Comparison of ENCODE assay signal across 20 cellular contexts in the genomic region with DNA sequence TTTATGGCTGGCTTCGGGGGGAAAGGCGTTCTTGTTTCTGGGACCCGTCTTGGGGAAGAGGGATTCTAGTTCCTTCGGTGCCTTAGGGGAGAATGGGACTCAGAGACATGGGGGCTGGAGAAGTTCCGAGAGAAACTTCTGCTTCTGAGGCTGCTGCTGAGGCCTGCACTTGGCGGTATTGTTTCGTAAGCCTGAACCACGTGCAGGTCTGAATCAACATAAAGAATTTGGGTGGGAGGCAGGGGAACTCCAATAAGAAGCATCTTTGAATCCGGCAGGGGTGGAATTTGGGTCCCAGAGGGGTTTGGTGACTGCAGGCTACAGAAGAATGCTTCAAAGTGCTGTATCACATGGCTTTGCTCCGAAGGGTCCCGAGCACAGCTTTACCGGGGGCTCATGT. TPM values are rescaled to one million over a fixed set of nuclear protein-coding genes. Genes with fewer than 3 reads are reported as not detected.
A peak's percentile ranks its signal among the peaks of the same experiment; 100 is the strongest.
DNase-seq lines count a peak whose midpoint lies in the region; ATAC-seq and TF ChIP-seq lines count a peak whose summit lies in the region.
"Had no signal": no experiment of that assay in that cellular context is flagged by ENCODE, and none has a peak within 500 bp of the region (broad histone marks: within the 10 kb centered on the region; RNA-seq: fewer than 3 reads in every experiment).

No MANE protein-coding gene starts in this region.

- no peak for ATAC-seq in T-helper 17 cell
- ATAC-seq: CD8-positive, alpha-beta T cell had no signal

- peaks cover 20% of the 10 kb centered on the region for H3K27me3 Mint-ChIP-seq in T-helper 17 cell
- H3K27me3 Mint-ChIP-seq: dendritic cell treated with granulocyte-macrophage colony-stimulating factor and Interleukin-4, amounts not matched to agents 40 ng/mL and 50 ng/mL, for 4 days had no signal

- H3K36me3 ChIP-seq in sigmoid colon = no peaks in the 10 kb centered on the region

- DNase-seq in CD1c-positive myeloid dendritic cell (ENCODE audit: extremely low spot score) = peak; percentile 80
- peak; percentile 54 to 67 for DNase-seq in NOMO-1 (lab: John Stamatoyannopoulos, UW; ENCODE audit: unreplicated experiment in 2 of 2)
- DNase-seq in fibroblast of peridontal ligament (ENCODE audit: extremely low read depth) = peak; percentile 25
- no peak for DNase-seq in sigmoid colon
- no peak for DNase-seq in T-helper 17 cell
- DNase-seq in C1 segment of cervical spinal cord (lab: John Stamatoyannopoulos, UW) = no peak
- DNase-seq in NCI-H2171 treated with DMSO at 0.1 percent for 48 hours (lab: John Stamatoyannopoulos, UW) = no peak
- DNase-seq in lower leg skin (ENCODE audit: low spot score in 2 of 2) = no peak
- DNase-seq: activated CD4-positive, alpha-beta memory T cell treated with anti-CD3 and anti-CD28 coated beads for 36 hours; amniotic stem cell; CD8-positive, alpha-beta T cell; DMS53; immature natural killer cell; NCI-H1436 treated with DMSO at 0.1 percent for 48 hours; NCI-H524 treated with DMSO at 0.1 percent for 48 hours; SHP77 had no signal

- intact Hi-C loops in sigmoid colon (cut with DNase I) (loop anchor here (5.0 kb wide), 1 partner anchor 65 kb away; no protein-coding TSS in a partner anchor), lower leg skin (cut with DNase I; ENCODE audit: low total_unique reads) (no loop called here)

- no peak overlapping the region for H3K4me3 ChIP-seq in sigmoid colon
- H3K4me3 ChIP-seq in lower leg skin (ENCODE audit: low read depth, poor library complexity, severe bottlenecking) = no peak overlapping the region

- TF ChIP-seq POLR2A in sigmoid colon (IDR thresholded peaks at IDR 0.05) = no peak
- no peak for TF ChIP-seq POLR2A in lower leg skin (IDR thresholded peaks at IDR 0.05)

- H3K4me1 Mint-ChIP-seq in T-helper 17 cell = peaks cover 5% of the 10 kb centered on the region
- H3K4me1 Mint-ChIP-seq: immature natural killer cell had no signal

- TF ChIP-seq CTCF in sigmoid colon (IDR thresholded peaks at IDR 0.05) = no peak
- no peak for TF ChIP-seq CTCF in lower leg skin (IDR thresholded peaks at IDR 0.05)

- H3K36me3 Mint-ChIP-seq in T-helper 17 cell (ENCODE audit: low read depth) = peaks cover 2% of the 10 kb centered on the region
- H3K36me3 Mint-ChIP-seq: activated CD4-positive, alpha-beta memory T cell treated with anti-CD3 and anti-CD28 coated beads for 36 hours; CD8-positive, alpha-beta T cell; immature natural killer cell had no signal

- no peak overlapping the region for H3K4me3 Mint-ChIP-seq in T-helper 17 cell
- H3K4me3 Mint-ChIP-seq: activated CD4-positive, alpha-beta memory T cell treated with anti-CD3 and anti-CD28 coated beads for 36 hours; CD8-positive, alpha-beta T cell; dendritic cell treated with granulocyte-macrophage colony-stimulating factor and Interleukin-4, amounts not matched to agents 40 ng/mL and 50 ng/mL, for 4 days; immature natural killer cell; T-helper 1 cell treated with Interleukin-12 subunit alpha and Interleukin-12 subunit beta and Interleukin-4 antibody, amounts not matched to agents 30 μg/mL and 1 μg/mL, for 36 hours had no signal

- peak overlapping the region in 3 of 4 donors; percentile 66 to 77 (median 69) for H3K27ac ChIP-seq in sigmoid colon
- H3K27ac ChIP-seq: VCaP had no signal

- no peaks in the 10 kb centered on the region for H3K27me3 ChIP-seq in sigmoid colon

- H3K27ac Mint-ChIP-seq in T-helper 17 cell = no peak overlapping the region
- H3K27ac Mint-ChIP-seq: activated CD4-positive, alpha-beta memory T cell treated with anti-CD3 and anti-CD28 coated beads for 36 hours; CD8-positive, alpha-beta T cell; dendritic cell treated with granulocyte-macrophage colony-stimulating factor and Interleukin-4, amounts not matched to agents 40 ng/mL and 50 ng/mL, for 4 days; immature natural killer cell; T-helper 1 cell treated with Interleukin-12 subunit alpha and Interleukin-12 subunit beta and Interleukin-4 antibody, amounts not matched to agents 30 μg/mL and 1 μg/mL, for 36 hours had no signal

- 85 to 91% methylated on average over 12 of the region's 12 CpGs for WGBS in sigmoid colon, 2 donors
- 77 to 78% methylated on average over 12 of the region's 12 CpGs for WGBS in lower leg skin, 2 donors

- peaks cover 0 to 19% (median 17%) of the 10 kb centered on the region in 4 donors for H3K4me1 ChIP-seq in sigmoid colon

- H3K9me3 ChIP-seq in sigmoid colon (no peaks in the 10 kb centered on the region), T-helper 17 cell (ENCODE audit: control insufficient read depth, low read length, poor library complexity, severe bottlenecking) (no peaks in the 10 kb centered on the region)

- no peak for TF ChIP-seq EP300 in sigmoid colon (IDR thresholded peaks at IDR 0.05)

RNA-seq across cellular contexts. Expression of a gene that starts 15.1 kb away (rescaled TPM):
- 1 to 10 TPM in 1 of 4 donors, not detected in 3; 1.1 TPM for total RNA-seq in sigmoid colon
- under 1 TPM in 1 of 3 donors, not detected in 2; 0.03 TPM for polyA plus RNA-seq in sigmoid colon
- total RNA-seq in T-helper 17 cell = under 1 TPM in 1 of 2 donors, not detected in 1; 0.34 TPM
- total RNA-seq in lower leg skin = 100 to 1,000 TPM in 1 of 4 donors, 10 to 100 TPM in 3; 40.7 to 113 (median 67.6) TPM
- total RNA-seq: activated CD4-positive, alpha-beta memory T cell treated with anti-CD3 and anti-CD28 coated beads for 36 hours; CD8-positive, alpha-beta T cell; OCI-LY7 had no signal
- polyA plus RNA-seq: immature natural killer cell had no signal

Comparison
In these comparisons a context has a peak if more than half of its experiments do, and no peak if none do; other contexts are left out.
1. DNase-seq: peak in CD1c-positive myeloid dendritic cell (single experiment), NOMO-1 (2 of 2) and fibroblast of peridontal ligament (single experiment); none in sigmoid colon (single experiment), T-helper 17 cell (0 of 3), C1 segment of cervical spinal cord (0 of 14), NCI-H2171 treated with DMSO at 0.1 percent for 48 hours (single experiment) and lower leg skin (0 of 2).
2. RNA of a gene that starts 15.1 kb away (total RNA-seq): 40.7 to 113 TPM in lower leg skin; 0.34 TPM in T-helper 17 cell and 1.1 TPM in sigmoid colon; every median in the first group is over 10 times any median in the second.